Comparison of ENCODE assay signal across 22 cellular contexts in genomic region chr10:5509236-5509635, GRCh38. TPM values are rescaled to one million over a fixed set of nuclear protein-coding genes. Genes with fewer than 3 reads are reported as not detected.
"Had no signal": no experiment of that assay in that cellular context is flagged by ENCODE, and none has a peak within 500 bp of the region (broad histone marks: within the 10 kb centered on the region; RNA-seq: fewer than 3 reads in every experiment).

No MANE protein-coding gene starts in this region.

- H3K9me3 ChIP-seq: ascending aorta, right atrium auricular region, tibial nerve, vagina had no signal

- H3K27ac ChIP-seq: ascending aorta, right atrium auricular region, tibial nerve, WERI-Rb-1 had no signal

- H3K4me1 ChIP-seq: ascending aorta, right atrium auricular region, tibial nerve had no signal

- DNase-seq: activated CD4-positive, alpha-beta T cell treated with anti-CD3 and anti-CD28 coated beads, Interleukin-2, amount 50 U/mL, for 4 hours; activated gamma-delta T cell; cortex of kidney; foreskin fibroblast; hippocampal formation; islet precursor cell; mammary epithelial cell; occipital lobe; stimulated activated CD4-positive, alpha-beta T cell treated with anti-CD3 and anti-CD28 coated beads, Interleukin-12 subunit alpha, Interleukin-12 subunit beta, amount 100 ng/mL, for 4 hours; stimulated activated CD4-positive, alpha-beta T cell treated with anti-CD3 and anti-CD28 coated beads, Interleukin-1b, Interleukin-23, amount 100 ng/mL, for 48 hours; stimulated activated CD8-positive, alpha-beta memory T cell treated with anti-CD3 and anti-CD28 coated beads, Interleukin-4, amount 100 ng/mL, for 48 hours; stimulated activated naive CD4-positive, alpha-beta T cell treated with Interleukin-2 at 50 U/mL for 16 hours; substantia nigra; T-helper 2 cell; WERI-Rb-1 had no signal

- H3K4me3 ChIP-seq: ascending aorta, right atrium auricular region, tibial nerve, vagina had no signal

- H3K36me3 ChIP-seq: ascending aorta, right atrium auricular region, tibial nerve, vagina, WERI-Rb-1 had no signal

- H3K27me3 ChIP-seq: ascending aorta, right atrium auricular region, tibial nerve, vagina had no signal

RNA-seq across cellular contexts. Expression of gene CALML5, which starts 9.9 kb away (rescaled TPM):
- total RNA-seq: activated CD8-positive, alpha-beta memory T cell treated with anti-CD3 and anti-CD28 coated beads for 36 hours; ascending aorta; mammary epithelial cell; occipital lobe; progenitor cell of endocrine pancreas; right atrium auricular region; tibial nerve had no signal
- polyA plus RNA-seq: neural cell had no signal

RNA-seq across cellular contexts. Expression of gene CALML3, which starts 15.5 kb away (rescaled TPM):
- total RNA-seq: activated CD8-positive, alpha-beta memory T cell treated with anti-CD3 and anti-CD28 coated beads for 36 hours; ascending aorta; occipital lobe; progenitor cell of endocrine pancreas; right atrium auricular region; tibial nerve had no signal
- polyA plus RNA-seq: neural cell had no signal
